27 cellular contexts compared by ENCODE assay signal in genomic region chr14:32744811-32745445, GRCh38.
"Had no signal": no experiment of that assay in that cellular context is flagged by ENCODE, and none has a peak within 500 bp of the region (broad histone marks: within the 10 kb centered on the region; RNA-seq: fewer than 3 reads in every experiment).

No MANE protein-coding gene starts in this region.

- H3K4me1 Mint-ChIP-seq: activated CD4-positive, alpha-beta memory T cell treated with anti-CD3 and anti-CD28 coated beads, Interleukin-2, amount 10 ng/mL, durations not matched to agents 7 days and 5 days; activated CD4-positive, alpha-beta T cell treated with anti-CD3 and anti-CD28 coated beads, Interleukin-2, amount 10 ng/mL, durations not matched to agents 7 days and 5 days; activated T-helper 17 cell treated with anti-CD3 and anti-CD28 coated beads, Interleukin-2, amount 50 U/mL, for 72 hours; central memory CD8-positive, alpha-beta T cell had no signal

- H3K27ac Mint-ChIP-seq: activated CD4-positive, alpha-beta memory T cell treated with anti-CD3 and anti-CD28 coated beads, Interleukin-2, amount 10 ng/mL, durations not matched to agents 7 days and 5 days; activated CD4-positive, alpha-beta T cell treated with anti-CD3 and anti-CD28 coated beads, Interleukin-2, amount 10 ng/mL, durations not matched to agents 7 days and 5 days; activated naive CD4-positive, alpha-beta T cell treated with anti-CD3 and anti-CD28 coated beads for 36 hours; activated naive CD8-positive, alpha-beta T cell; activated T-helper 17 cell treated with anti-CD3 and anti-CD28 coated beads, Interleukin-2, amount 50 U/mL, for 72 hours had no signal

- H3K36me3 Mint-ChIP-seq: activated naive CD8-positive, alpha-beta T cell had no signal

- H3K9me3 Mint-ChIP-seq: activated CD4-positive, alpha-beta T cell treated with anti-CD3 and anti-CD28 coated beads, Interleukin-2, amount 10 ng/mL, durations not matched to agents 7 days and 5 days had no signal

- H3K27ac ChIP-seq: KMS-11, SJCRH30, VCaP had no signal

- H3K4me3 ChIP-seq: MG63, SJCRH30 had no signal

- H3K36me3 ChIP-seq: MG63 had no signal

- H3K27me3 Mint-ChIP-seq: activated CD4-positive, alpha-beta memory T cell treated with anti-CD3 and anti-CD28 coated beads, Interleukin-2, amount 10 ng/mL, durations not matched to agents 7 days and 5 days; activated CD4-positive, alpha-beta T cell treated with anti-CD3 and anti-CD28 coated beads, Interleukin-2, amount 10 ng/mL, durations not matched to agents 7 days and 5 days; activated naive CD8-positive, alpha-beta T cell; central memory CD8-positive, alpha-beta T cell had no signal

- H3K9me3 ChIP-seq: MG63, SJCRH30, SK-N-SH had no signal

- H3K4me3 Mint-ChIP-seq: activated CD4-positive, alpha-beta memory T cell treated with anti-CD3 and anti-CD28 coated beads, Interleukin-2, amount 10 ng/mL, durations not matched to agents 7 days and 5 days; activated CD4-positive, alpha-beta T cell treated with anti-CD3 and anti-CD28 coated beads, Interleukin-2, amount 10 ng/mL, durations not matched to agents 7 days and 5 days; activated naive CD4-positive, alpha-beta T cell treated with anti-CD3 and anti-CD28 coated beads for 36 hours; activated naive CD8-positive, alpha-beta T cell; activated T-helper 17 cell treated with anti-CD3 and anti-CD28 coated beads, Interleukin-2, amount 50 U/mL, for 72 hours; central memory CD8-positive, alpha-beta T cell had no signal

- H3K27me3 ChIP-seq: MG63, SJCRH30 had no signal

- H3K4me1 ChIP-seq: SJCRH30 had no signal

- ATAC-seq: activated T-helper 17 cell treated with anti-CD3 and anti-CD28 coated beads, Interleukin-2, amount 50 U/mL, for 72 hours; Panc1; Right ventricle myocardium inferior had no signal

- DNase-seq: activated CD4-positive, alpha-beta memory T cell treated with anti-CD3 and anti-CD28 coated beads, Interleukin-2, amount 10 ng/mL, durations not matched to agents 7 days and 5 days; activated CD4-positive, alpha-beta T cell treated with anti-CD3 and anti-CD28 coated beads, Interleukin-2, amount 10 ng/mL, durations not matched to agents 7 days and 5 days; activated CD4-positive, CD25-positive, alpha-beta regulatory T cell; activated gamma-delta T cell; activated naive CD4-positive, alpha-beta T cell treated with anti-CD3 and anti-CD28 coated beads for 36 hours; activated T-cell treated with anti-CD3 and anti-CD28 coated beads for 4 hours; activated T-cell treated with anti-CD3 and anti-CD28 coated beads, Interleukin-2, amount 50 U/mL, for 48 hours; MG63; MV-4-11; NCI-H1105; NCI-H1436 treated with DMSO at 0.1 percent for 48 hours; NCI-H187; NCI-H446 treated with DMSO at 0.1 percent for 48 hours; NCI-H526 treated with DMSO at 0.1 percent for 48 hours; NK-92 treated with Interleukin-12 subunit alpha and Interleukin-12 subunit beta, amount 100 ng/mL, for 24 hours; OCI-M1; RPMI8226; SJCRH30; SK-N-SH; T-helper 1 cell had no signal
